Comparison of ENCODE assay signal across 8 cellular contexts in genomic region chr5:172283862-172284274, GRCh38. TPM values are rescaled to one million over a fixed set of nuclear protein-coding genes. Genes with fewer than 3 reads are reported as not detected.
DNase-seq lines count a peak whose midpoint lies in the region; ATAC-seq and TF ChIP-seq lines count a peak whose summit lies in the region.

No MANE protein-coding gene starts in this region.

- H3K4me3 ChIP-seq in BJ (ENCODE audit: low read depth, low read length) (peak overlapping the region; percentile 89), endocrine pancreas (ENCODE audit: control insufficient read depth, insufficient read depth, low read length) (peak overlapping the region; percentile 84), mesodermal cell (ENCODE audit: extremely low read depth, insufficient read depth, low read length, poor library complexity, severe bottlenecking) (peak overlapping the region; percentile 89)

- POLR2A ChIA-PET in BJ (lab: Charles Lee), result no interaction called here

- H3K9ac ChIP-seq in endocrine pancreas (ENCODE audit: control insufficient read depth, insufficient read depth, low read length), result peak overlapping the region; percentile 97

- WGBS in mesodermal cell (ENCODE audit: insufficient coverage in 2 of 2), 2 experiments, result 0 to 1% methylated on average over 13 to 23 of the region's 55 CpGs

- H3K27ac ChIP-seq in mesodermal cell (ENCODE audit: low read depth, low read length, severe bottlenecking), result peak overlapping the region; percentile 91

- H3K9me3 ChIP-seq in endocrine pancreas (ENCODE audit: control insufficient read depth, low read length) (no peaks in the 10 kb centered on the region), mesodermal cell (ENCODE audit: control insufficient read depth, low read length) (no peaks in the 10 kb centered on the region)

- CTCF ChIA-PET in BJ (lab: Yijun Ruan, JAX), result interaction anchor here (1.2 to 1.8 kb wide), 7 partner anchors 10 to 372 kb away, joined by 3 to 11 read pairs (median 5); partner anchors contain the start of gene STK10

- no peaks in the 10 kb centered on the region for H3K36me3 ChIP-seq in BJ (ENCODE audit: control insufficient read depth, insufficient read depth, low read length)
- no peaks in the 10 kb centered on the region for H3K36me3 ChIP-seq in endocrine pancreas (ENCODE audit: control insufficient read depth, insufficient read depth, low read length)
- H3K36me3 ChIP-seq in mesodermal cell (ENCODE audit: control insufficient read depth, insufficient read depth, low read length), result peaks cover 18% of the 10 kb centered on the region

- H3K27me3 ChIP-seq in BJ (ENCODE audit: control insufficient read depth, insufficient read depth, low read length) (no peaks in the 10 kb centered on the region), endocrine pancreas (ENCODE audit: control insufficient read depth, insufficient read depth, low read length) (no peaks in the 10 kb centered on the region)

- no peak for TF ChIP-seq CTCF in BJ (IDR thresholded peaks at IDR 0.05; ENCODE audit: insufficient read depth, low read depth, low read length)

- ATAC-seq in GM19023 (IDR thresholded peaks at IDR 0.05; ENCODE audit: unreplicated experiment) (peak; percentile 87), HG03139 (IDR thresholded peaks at IDR 0.05; ENCODE audit: unreplicated experiment) (peak; percentile 74)

- H3K4me1 ChIP-seq in endocrine pancreas (ENCODE audit: control insufficient read depth, insufficient read depth, low read length), result peaks cover 10% of the 10 kb centered on the region
- H3K4me1 ChIP-seq in mesodermal cell (ENCODE audit: control insufficient read depth, insufficient read depth, low read length, poor library complexity, severe bottlenecking), result peaks cover 17% of the 10 kb centered on the region

- no peak for DNase-seq in BJ (ENCODE audit: low read depth)
- DNase-seq in NCI-H526 treated with DMSO at 0.1 percent for 48 hours (lab: John Stamatoyannopoulos, UW), result peak; percentile 32
- DNase-seq in activated CD8-positive, alpha-beta memory T cell treated with anti-CD3 and anti-CD28 coated beads for 4 hours (ENCODE audit: low read depth in 2 of 2), result peak; percentile 52 to 55
- peak; percentile 69 to 70 for DNase-seq in stimulated activated CD8-positive, alpha-beta memory T cell treated with anti-CD3 and anti-CD28 coated beads, Interleukin-15, amount 100 ng/mL, for 48 hours (ENCODE audit: low read depth in 2 of 2)

RNA-seq across cellular contexts. Expression of gene UBTD2, which starts 0.3 kb away (rescaled TPM):
- 9.4 and 18.8 TPM in 2 replicates for polyA plus RNA-seq in BJ (2011; rRNA removed)
- polyA minus RNA-seq in BJ (2011; rRNA and poly(A)+ RNA removed), result 8.7 and 11.4 TPM in 2 replicates
- polyA plus RNA-seq in mesodermal cell (2013, experiment 1 of 2), result 30.3 TPM
- 32.6 TPM for polyA plus RNA-seq in mesodermal cell (2013, experiment 2 of 2)
